ENCODE assay signal across 8 cellular contexts in the genomic region with DNA sequence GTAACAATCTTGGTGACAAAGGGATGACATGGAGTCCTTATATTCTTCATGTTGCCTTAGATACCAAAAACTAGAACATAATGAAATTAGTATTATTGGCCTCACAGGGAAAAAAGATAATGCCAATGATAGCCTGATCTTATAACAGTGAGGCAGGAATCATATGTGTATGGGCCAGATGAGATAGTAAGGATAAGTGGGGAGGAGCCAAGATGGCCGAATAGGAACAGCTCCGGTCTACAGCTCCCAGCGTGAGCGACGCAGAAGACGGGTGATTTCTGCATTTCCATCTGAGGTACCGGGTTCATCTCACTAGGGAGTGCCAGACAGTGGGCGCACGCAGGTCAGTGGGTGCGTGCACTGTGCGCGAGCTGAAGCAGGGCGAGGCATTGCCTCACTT.
A peak's percentile ranks its signal among the peaks of the same experiment; 100 is the strongest.
DNase-seq lines count a peak whose midpoint lies in the region; TF ChIP-seq lines count a peak whose summit lies in the region.
"Not testable (repeated sequence)": the region's sequence is repeated elsewhere in the genome, so short reads cannot be mapped to it uniquely, and the experiment has no call there.

No MANE protein-coding gene starts in this region.

- not testable (repeated sequence) for H3K4ac ChIP-seq in H9 (ENCODE audit: low read depth, low read length)

- H2BK120ac ChIP-seq in H9 (ENCODE audit: low read depth, low read length, poor library complexity, severe bottlenecking) = peak overlapping the region; percentile 1

- CTCF ChIA-PET in activated CD4-positive, alpha-beta memory T cell treated with anti-CD3 and anti-CD28 coated beads for 36 hours (lab: Charles Lee) = not testable (repeated sequence)

- not testable (repeated sequence) for H3K56ac ChIP-seq in H9 (ENCODE audit: insufficient read length, low read depth, low read length)

- not testable (repeated sequence) for H3K36me3 Mint-ChIP-seq in H9 (ENCODE audit: insufficient read depth in 1 of 3, low read depth in 3 of 3); activated CD4-positive, alpha-beta memory T cell treated with anti-CD3 and anti-CD28 coated beads for 36 hours; glutamatergic neuron (ENCODE audit: unreplicated experiment); osteocyte (ENCODE audit: unreplicated experiment)

- peak overlapping the region; percentile 34 for H3K4me3 ChIP-seq in iPS-20b (ENCODE audit: low read length)

- not testable (repeated sequence) for H3K18ac ChIP-seq in H9 (ENCODE audit: insufficient read length, low read depth, low read length)

- not testable (repeated sequence) for H2BK20ac ChIP-seq in H9 (ENCODE audit: low read depth, low read length, poor library complexity, severe bottlenecking)

- not testable (repeated sequence) for H3K36me3 ChIP-seq in iPS-20b (ENCODE audit: insufficient read depth, low read depth, low read length)

- WGBS in H9 (ENCODE audit: extremely low coverage, insufficient read length, low lambda C conversion rate) = no CpG with 5 or more reads among the region's 13 CpGs

- not testable (repeated sequence) for H2BK15ac ChIP-seq in H9 (ENCODE audit: low read depth, low read length)

- not testable (repeated sequence) for H3K4me1 Mint-ChIP-seq in H9; activated CD4-positive, alpha-beta memory T cell treated with anti-CD3 and anti-CD28 coated beads for 36 hours (ENCODE audit: low read depth); glutamatergic neuron (ENCODE audit: low read depth, unreplicated experiment); osteocyte (ENCODE audit: unreplicated experiment)

- not testable (repeated sequence) for H3K79me1 ChIP-seq in H9 (ENCODE audit: insufficient read depth, low read depth, low read length, poor library complexity, severe bottlenecking)

- not testable (repeated sequence) for H3T11ph ChIP-seq in H9 (ENCODE audit: low read length)

- intact Hi-C loops in activated CD4-positive, alpha-beta memory T cell treated with anti-CD3 and anti-CD28 coated beads for 36 hours (cut with micrococcal nuclease) = not testable (repeated sequence)

- not testable (repeated sequence) for H3K9ac ChIP-seq in H9 (ENCODE audit: extremely low read depth, insufficient read length, low read length); iPS-20b (ENCODE audit: low read depth, low read length)

- POLR2A ChIA-PET in activated CD4-positive, alpha-beta memory T cell treated with anti-CD3 and anti-CD28 coated beads for 36 hours (lab: Charles Lee) = not testable (repeated sequence)

- peak overlapping the region; percentile 65; a peak in 4 of 5 replicates for H3K4me3 Mint-ChIP-seq in H9
- peak overlapping the region; percentile 21 for H3K4me3 Mint-ChIP-seq in activated CD4-positive, alpha-beta memory T cell treated with anti-CD3 and anti-CD28 coated beads for 36 hours
- peak overlapping the region; percentile 71 for H3K4me3 Mint-ChIP-seq in glutamatergic neuron (ENCODE audit: unreplicated experiment)
- peak overlapping the region; percentile 81 for H3K4me3 Mint-ChIP-seq in osteocyte (ENCODE audit: unreplicated experiment)

- not testable (repeated sequence) for H3K27me3 Mint-ChIP-seq in H9 (ENCODE audit: low read depth); activated CD4-positive, alpha-beta memory T cell treated with anti-CD3 and anti-CD28 coated beads for 36 hours; glutamatergic neuron (ENCODE audit: unreplicated experiment); osteocyte (ENCODE audit: unreplicated experiment)

- not testable (repeated sequence) for H3K79me2 ChIP-seq in H9 (ENCODE audit: insufficient read depth, low read length)

- H4K5ac ChIP-seq in H9 (ENCODE audit: insufficient read length, low read depth, low read length) = not testable (repeated sequence)

- H4K91ac ChIP-seq in H9 (ENCODE audit: insufficient read length, low read depth, low read length) = not testable (repeated sequence)

- not testable (repeated sequence) for H3K14ac ChIP-seq in H9 (ENCODE audit: insufficient read depth, low read length)

- H4K20me1 ChIP-seq in H9 (ENCODE audit: control insufficient read depth, insufficient read depth, insufficient read length) = not testable (repeated sequence)

- not testable (repeated sequence) for H3K23ac ChIP-seq in H9 (ENCODE audit: insufficient read length, low read depth, low read length)

- H2AFZ ChIP-seq in H9 (ENCODE audit: low read length) = not testable (repeated sequence)

- TF ChIP-seq CTCF in H9 (conservative IDR thresholded peaks at IDR 0.05); glutamatergic neuron (IDR thresholded peaks at IDR 0.05; ENCODE audit: partially characterized antibody, unreplicated experiment); osteocyte (IDR thresholded peaks at IDR 0.05): not testable (repeated sequence)

- not testable (repeated sequence) for H4K8ac ChIP-seq in H9 (replicated peaks; ENCODE audit: insufficient read length, low read depth, low read length)

- H3K27ac Mint-ChIP-seq in H9 (peak overlapping the region in 1 of 3 experiments; percentile 96; a peak in 2 of 7 replicates), glutamatergic neuron (ENCODE audit: unreplicated experiment) (peak overlapping the region; percentile 96), osteocyte (ENCODE audit: unreplicated experiment) (peak overlapping the region; percentile 87)
- H3K27ac Mint-ChIP-seq in activated CD4-positive, alpha-beta memory T cell treated with anti-CD3 and anti-CD28 coated beads for 36 hours = not testable (repeated sequence)

- not testable (repeated sequence) for H2BK5ac ChIP-seq in H9 (ENCODE audit: insufficient read length, low read length)

- not testable (repeated sequence) for H2AK5ac ChIP-seq in H9 (ENCODE audit: insufficient read length, low read length)

- H3K9me3 ChIP-seq in H9 (ENCODE audit: control insufficient read depth, low read depth, low read length); iPS-20b (ENCODE audit: insufficient read depth, low read depth, low read length): not testable (repeated sequence)

- not testable (repeated sequence) for H3K27me3 ChIP-seq in H9 (ENCODE audit: insufficient read depth, low read length); iPS-20b (ENCODE audit: insufficient read depth, low read length)

- not testable (repeated sequence) for H3K4me2 ChIP-seq in H9 (ENCODE audit: insufficient read depth, insufficient read length, low read length)

- H3K23me2 ChIP-seq in H9 (ENCODE audit: insufficient read length, low read depth, low read length, poor library complexity, severe bottlenecking) = not testable (repeated sequence)

- not testable (repeated sequence) for H3K9me3 Mint-ChIP-seq in H9; activated CD4-positive, alpha-beta memory T cell treated with anti-CD3 and anti-CD28 coated beads for 36 hours; glutamatergic neuron (ENCODE audit: unreplicated experiment)
- peaks cover 12% of the 10 kb centered on the region for H3K9me3 Mint-ChIP-seq in osteocyte (ENCODE audit: unreplicated experiment)

- not testable (repeated sequence) for H3K4me1 ChIP-seq in H9 (ENCODE audit: insufficient read depth, low read length); iPS-20b (ENCODE audit: insufficient read depth, low read length)

- not testable (repeated sequence) for H2BK12ac ChIP-seq in H9 (ENCODE audit: insufficient read length, low read depth, low read length)

- DNase-seq in A172 (ENCODE audit: low spot score) (peak; percentile 2), NCI-H146 (lab: John Stamatoyannopoulos, UW) (peak; percentile 51), NCI-H526 treated with DMSO at 0.1 percent for 48 hours (lab: John Stamatoyannopoulos, UW) (peak; percentile 41)
- DNase-seq in H9; activated CD4-positive, alpha-beta memory T cell treated with anti-CD3 and anti-CD28 coated beads for 36 hours; glutamatergic neuron; osteocyte (ENCODE audit: extremely low spot score, unreplicated experiment): not testable (repeated sequence)

- not testable (repeated sequence) for H3K27ac ChIP-seq in H9 (ENCODE audit: insufficient read length, low read depth, low read length); iPS-20b (ENCODE audit: low read length)

Comparison
In these comparisons a context has a peak if more than half of its experiments do, and no peak if none do; other contexts are left out.
1. H3K4me3 Mint-ChIP-seq: peak in every context shown above with its lines; median percentile 81 in osteocyte; 71 in glutamatergic neuron; 65 in H9; 21 in activated CD4-positive, alpha-beta memory T cell treated with anti-CD3 and anti-CD28 coated beads for 36 hours.